Comparison of ENCODE assay signal across 8 cellular contexts in genomic region chr3:24264748-24265158, GRCh38.
A peak's percentile ranks its signal among the peaks of the same experiment; 100 is the strongest.
DNase-seq lines count a peak whose midpoint lies in the region; ATAC-seq, FAIRE-seq and TF ChIP-seq lines count a peak whose summit lies in the region.

No MANE protein-coding gene starts in this region.

- H2AFZ ChIP-seq in mammary epithelial cell (ENCODE audit: low read depth, low read length): no peak overlapping the region

- no peak overlapping the region for H3K27ac Mint-ChIP-seq in activated CD8-positive, alpha-beta memory T cell treated with anti-CD3 and anti-CD28 coated beads, Interleukin-2, amount 10 ng/mL, durations not matched to agents 7 days and 5 days

- H3K9me3 ChIP-seq in mammary epithelial cell (replicated peaks; ENCODE audit: insufficient read depth, low read length) (no peaks in the 10 kb centered on the region), lung (ENCODE audit: control insufficient read depth in 2 of 2, insufficient read depth in 1 of 2, low read length in 1 of 2) (no peaks in the 10 kb centered on the region)

- H3K4me3 ChIP-seq in mammary epithelial cell (replicated peaks in 1 of 3; ENCODE audit: insufficient read depth in 1 of 3, low read depth in 2 of 3, low read length in 3 of 3) (no peak overlapping the region), lung (no peak overlapping the region)

- TF ChIP-seq CTCF in GM12874 (IDR thresholded peaks at IDR 0.05; ENCODE audit: insufficient read depth, low read depth, low read length) (peak; percentile 58; the same call in 1 of the 2 replicates), mammary epithelial cell (conservative IDR thresholded peaks at IDR 0.05 in 1 of 2, IDR thresholded peaks at IDR 0.05 in 1 of 2; ENCODE audit: extremely low read depth in 1 of 2, insufficient read depth in 1 of 2, low read depth in 1 of 2, low read length in 2 of 2) (peak; percentile 71 to 82), lung (IDR thresholded peaks at IDR 0.05; ENCODE audit: control extremely low read depth, extremely low read depth) (peak; percentile 29)

- CTCF ChIA-PET in mammary epithelial cell (lab: Charles Lee; ENCODE audit: low non-redundant PET): no interaction called here
- CTCF ChIA-PET in activated CD8-positive, alpha-beta memory T cell treated with anti-CD3 and anti-CD28 coated beads, Interleukin-2, amount 10 ng/mL, durations not matched to agents 7 days and 5 days (lab: Charles Lee): no interaction called here

- DNase-seq in NCI-H146 treated with DMSO at 0.1 percent for 48 hours (lab: John Stamatoyannopoulos, UW; ENCODE audit: unreplicated experiment) (peak; percentile 49), mammary epithelial cell (peak; percentile 29), lung (ENCODE audit: low spot score) (no peak)
- no peak for DNase-seq in activated CD8-positive, alpha-beta memory T cell treated with anti-CD3 and anti-CD28 coated beads, Interleukin-2, amount 10 ng/mL, durations not matched to agents 7 days and 5 days

- 46% methylated on average over 3 of the region's 3 CpGs for WGBS in mammary epithelial cell (ENCODE audit: low coverage, missing lambda C conversion rate)
- 54 to 60% methylated on average over 3 of the region's 3 CpGs for WGBS in lung, 2 donors

- no peak overlapping the region for H3K4me3 Mint-ChIP-seq in activated CD8-positive, alpha-beta memory T cell treated with anti-CD3 and anti-CD28 coated beads, Interleukin-2, amount 10 ng/mL, durations not matched to agents 7 days and 5 days

- no peaks in the 10 kb centered on the region for H3K36me3 Mint-ChIP-seq in activated CD8-positive, alpha-beta memory T cell treated with anti-CD3 and anti-CD28 coated beads, Interleukin-2, amount 10 ng/mL, durations not matched to agents 7 days and 5 days

- H3K27ac ChIP-seq in mammary epithelial cell (ENCODE audit: insufficient read depth, low read depth, low read length): no peak overlapping the region
- no peak overlapping the region for H3K27ac ChIP-seq in lung (ENCODE audit: low read depth in 1 of 2, low read length in 1 of 2)

- no peaks in the 10 kb centered on the region for H4K20me1 ChIP-seq in mammary epithelial cell (ENCODE audit: insufficient read depth, low read length)

- H3K4me2 ChIP-seq in mammary epithelial cell (ENCODE audit: insufficient read depth, low read depth, low read length): no peak overlapping the region

- no peaks in the 10 kb centered on the region for H3K79me2 ChIP-seq in mammary epithelial cell (ENCODE audit: insufficient read depth, low read length)

- dilution Hi-C loops in mammary epithelial cell (cut with HindIII; ENCODE audit: low sequenced_read_pairs): loop anchor here (25.0 kb wide), 1 partner anchor 423 kb away; no protein-coding TSS in a partner anchor

- H3K27me3 Mint-ChIP-seq in activated CD8-positive, alpha-beta memory T cell treated with anti-CD3 and anti-CD28 coated beads, Interleukin-2, amount 10 ng/mL, durations not matched to agents 7 days and 5 days: peaks cover 11% of the 10 kb centered on the region

- intact Hi-C loops in mammary epithelial cell (cut with micrococcal nuclease): loop anchor here (1.0 to 10.0 kb wide), 6 partner anchors 50 to 419 kb away; no protein-coding TSS in a partner anchor

- no peaks in the 10 kb centered on the region for H3K36me3 ChIP-seq in mammary epithelial cell (ENCODE audit: insufficient read depth, low read length)
- no peaks in the 10 kb centered on the region for H3K36me3 ChIP-seq in lung (ENCODE audit: control insufficient read depth in 2 of 2, insufficient read depth in 2 of 2, low read length in 2 of 2)

- no peak overlapping the region for H3K9ac ChIP-seq in mammary epithelial cell (ENCODE audit: insufficient read depth, low read length)

- H3K9me3 Mint-ChIP-seq in activated CD8-positive, alpha-beta memory T cell treated with anti-CD3 and anti-CD28 coated beads, Interleukin-2, amount 10 ng/mL, durations not matched to agents 7 days and 5 days (ENCODE audit: low read depth): no peaks in the 10 kb centered on the region

- in situ Hi-C loops in mammary epithelial cell (cut with MboI; ENCODE audit: low sequenced_read_pairs in 2 of 2): loop anchor here in 1 of 2 donors (25.0 kb wide), 2 partner anchors 223 to 423 kb away; partner anchors contain the start of gene THRB

- H3K4me1 Mint-ChIP-seq in activated CD8-positive, alpha-beta memory T cell treated with anti-CD3 and anti-CD28 coated beads, Interleukin-2, amount 10 ng/mL, durations not matched to agents 7 days and 5 days: no peaks in the 10 kb centered on the region

- BruUV-seq in mammary epithelial cell (replicated peaks; lab: Mats Ljungman, UMichigan): no TSS peak

- ATAC-seq in HG02571 (IDR thresholded peaks at IDR 0.05; ENCODE audit: unreplicated experiment): peak; percentile 73
- peak; percentile 53 for ATAC-seq in lung (ENCODE audit: insufficient read depth, low FRiP score)
- ATAC-seq in HG03045 (IDR thresholded peaks at IDR 0.05; ENCODE audit: unreplicated experiment): no peak
- ATAC-seq in activated CD8-positive, alpha-beta memory T cell treated with anti-CD3 and anti-CD28 coated beads, Interleukin-2, amount 10 ng/mL, durations not matched to agents 7 days and 5 days: no peak

- no peaks in the 10 kb centered on the region for H3K4me1 ChIP-seq in mammary epithelial cell (ENCODE audit: insufficient read depth, low read length)
- H3K4me1 ChIP-seq in lung (ENCODE audit: control insufficient read depth in 2 of 2, insufficient read depth in 2 of 2, low read length in 2 of 2): peaks cover 2 to 6% of the 10 kb centered on the region in 2 donors

- H3K27me3 ChIP-seq in mammary epithelial cell (ENCODE audit: insufficient read depth, low read length): no peaks in the 10 kb centered on the region
- H3K27me3 ChIP-seq in lung (ENCODE audit: control insufficient read depth, insufficient read depth): no peaks in the 10 kb centered on the region

- peak; percentile 85 for FAIRE-seq in A204.1 (lab: Jason Lieb, UNC)

Comparison
In these comparisons a context has a peak if more than half of its experiments do, and no peak if none do; other contexts are left out.
1. ATAC-seq: peak in HG02571 (single experiment) and lung (single experiment); none in HG03045 (single experiment) and activated CD8-positive, alpha-beta memory T cell treated with anti-CD3 and anti-CD28 coated beads, Interleukin-2, amount 10 ng/mL, durations not matched to agents 7 days and 5 days (single experiment).
2. DNase-seq: peak in NCI-H146 treated with DMSO at 0.1 percent for 48 hours (single experiment) and mammary epithelial cell (single experiment); none in lung (single experiment) and activated CD8-positive, alpha-beta memory T cell treated with anti-CD3 and anti-CD28 coated beads, Interleukin-2, amount 10 ng/mL, durations not matched to agents 7 days and 5 days (single experiment).
3. Peak in every context shown above with its lines, with median percentiles within 50 percentile points of each other: CTCF ChIP-seq.